Comparison of ENCODE assay signal across 20 cellular contexts in the genomic region with DNA sequence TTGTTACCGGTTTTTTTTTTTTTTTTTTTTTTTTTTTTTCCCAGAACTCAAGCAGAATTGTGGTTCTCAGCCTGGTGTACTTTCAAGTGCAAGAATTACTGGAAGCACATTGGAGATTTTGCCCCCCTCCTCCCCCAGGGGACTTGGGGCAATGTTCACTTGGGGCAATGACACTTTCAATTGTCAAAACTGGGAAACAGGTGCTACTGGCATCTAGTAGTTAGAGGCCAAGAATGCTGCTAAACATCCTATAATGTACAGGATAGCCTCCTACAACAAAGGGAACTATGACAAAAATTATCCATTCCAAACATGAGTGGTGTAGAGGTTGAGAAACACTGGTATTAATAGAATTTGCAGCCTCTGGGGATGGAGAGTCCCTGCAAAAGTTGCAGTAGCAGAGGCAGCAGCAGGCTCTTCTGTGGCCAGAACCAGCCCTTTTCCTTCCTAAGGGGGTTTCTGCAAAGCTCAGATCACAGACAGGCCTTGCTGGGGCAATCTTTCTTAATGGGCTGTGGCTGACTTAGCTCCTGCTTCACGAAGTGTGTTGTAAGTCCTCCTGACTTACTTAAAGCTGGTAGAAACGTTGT.
DNase-seq lines count a peak whose midpoint lies in the region; ATAC-seq, FAIRE-seq and TF ChIP-seq lines count a peak whose summit lies in the region.
"Had no signal": no experiment of that assay in that cellular context is flagged by ENCODE, and none has a peak within 500 bp of the region (broad histone marks: within the 10 kb centered on the region; RNA-seq: fewer than 3 reads in every experiment).

No MANE protein-coding gene starts in this region.

- no peak overlapping the region for H2AK5ac ChIP-seq in mesenchymal stem cell (ENCODE audit: low read length, severe bottlenecking)

- no peak for DNase-seq in K562 (ENCODE audit: extremely low read depth in 1 of 4, low spot score in 3 of 4)
- no peak for DNase-seq in mesenchymal stem cell
- no peak for DNase-seq in smooth muscle cell (lab: John Stamatoyannopoulos, UW; ENCODE audit: unreplicated experiment)
- DNase-seq in Ammon's horn (ENCODE audit: low spot score), result no peak
- DNase-seq in urothelium cell line (ENCODE audit: low spot score), result no peak
- DNase-seq in NCI-H2029 (lab: John Stamatoyannopoulos, UW), result no peak
- DNase-seq: C1 segment of cervical spinal cord, KBM-7, NCI-H1417, NCI-H2029 treated with DMSO at 0.1 percent for 48 hours, NCI-H524 treated with DMSO at 0.1 percent for 48 hours, Right ventricle myocardium superior had no signal

- no peaks in the 10 kb centered on the region for H3K9me2 ChIP-seq in Loucy (replicated peaks; ENCODE audit: low read depth, low read length)

- H3K36me3 ChIP-seq in BLaER1 treated with 17β-estradiol and CSF1 and Interleukin-3, amounts not matched to agents 10 nM and 100 nM, result no peaks in the 10 kb centered on the region
- H3K36me3 ChIP-seq in Loucy (ENCODE audit: insufficient read depth, low read length), result no peaks in the 10 kb centered on the region
- no peaks in the 10 kb centered on the region for H3K36me3 ChIP-seq in K562 (ENCODE audit: control insufficient read depth, insufficient read depth, low read length)
- no peaks in the 10 kb centered on the region for H3K36me3 ChIP-seq in mesenchymal stem cell (ENCODE audit: control insufficient read depth in 1 of 2, insufficient read depth in 2 of 2, low read depth in 1 of 2, low read length in 2 of 2)
- H3K36me3 ChIP-seq in smooth muscle cell (ENCODE audit: low read depth), result no peaks in the 10 kb centered on the region
- H3K36me3 ChIP-seq: MG63 had no signal

- H3K14ac ChIP-seq in mesenchymal stem cell (ENCODE audit: low read length in 2 of 2), result no peak overlapping the region

- H3K4me2 ChIP-seq in BLaER1 treated with 17β-estradiol and CSF1 and Interleukin-3, amounts not matched to agents 10 nM and 100 nM, result peak overlapping the region in 9 of 11 experiments; percentile 26 to 89 (median 81); a peak in 18 of 22 replicates
- H3K4me2 ChIP-seq in Loucy (ENCODE audit: low read depth, low read length, poor library complexity, severe bottlenecking) (peak overlapping the region; percentile 51), K562 (ENCODE audit: insufficient read depth, low read length) (no peak overlapping the region), mesenchymal stem cell (ENCODE audit: low read length, poor library complexity, severe bottlenecking) (no peak overlapping the region), smooth muscle cell (no peak overlapping the region)
- H3K4me2 ChIP-seq: PC-9 had no signal

- no peak for TF ChIP-seq POLR2A in K562 (conservative IDR thresholded peaks at IDR 0.05)

- peak overlapping the region in 5 of 11 experiments; percentile 12 to 69 (median 51); a peak in 9 of 22 replicates for H3K9ac ChIP-seq in BLaER1 treated with 17β-estradiol and CSF1 and Interleukin-3, amounts not matched to agents 10 nM and 100 nM
- H3K9ac ChIP-seq in Loucy (ENCODE audit: low read depth, low read length, poor library complexity, severe bottlenecking), result peak overlapping the region; percentile 37
- H3K9ac ChIP-seq in K562 (ENCODE audit: insufficient read depth in 1 of 2, low read depth in 2 of 2, low read length in 2 of 2), result no peak overlapping the region
- no peak overlapping the region for H3K9ac ChIP-seq in mesenchymal stem cell (ENCODE audit: low read length)
- no peak overlapping the region for H3K9ac ChIP-seq in smooth muscle cell (ENCODE audit: low read depth)

- no peak overlapping the region for H2BK15ac ChIP-seq in mesenchymal stem cell (ENCODE audit: low read depth, poor library complexity, severe bottlenecking)

- no peaks in the 10 kb centered on the region for H3K27me3 ChIP-seq in BLaER1 treated with 17β-estradiol and CSF1 and Interleukin-3, amounts not matched to agents 10 nM and 100 nM
- H3K27me3 ChIP-seq in Loucy (ENCODE audit: insufficient read depth, low read length, poor library complexity, severe bottlenecking), result no peaks in the 10 kb centered on the region
- no peaks in the 10 kb centered on the region for H3K27me3 ChIP-seq in K562 (ENCODE audit: control insufficient read depth in 2 of 2, insufficient read depth in 2 of 2, low read length in 2 of 2)
- peaks cover 0 to 6% of the 10 kb centered on the region in 2 experiments for H3K27me3 ChIP-seq in mesenchymal stem cell (ENCODE audit: control insufficient read depth in 1 of 2, insufficient read depth in 1 of 2, low read length in 2 of 2)
- no peaks in the 10 kb centered on the region for H3K27me3 ChIP-seq in smooth muscle cell (ENCODE audit: low read depth)
- H3K27me3 ChIP-seq: MG63 had no signal

- FAIRE-seq in K562 (lab: Jason Lieb, UNC) (no peak), urothelium cell line (lab: Jason Lieb, UNC) (no peak)
- FAIRE-seq: GM12892 had no signal

- H3K9me1 ChIP-seq in K562 (ENCODE audit: control insufficient read depth, insufficient read depth, low read length), result no peaks in the 10 kb centered on the region

- no peak overlapping the region for H3K23ac ChIP-seq in mesenchymal stem cell (ENCODE audit: low read length in 2 of 2)

- no TSS peak for BruUV-seq in K562 (replicated peaks; lab: Mats Ljungman, UMichigan)

- peaks cover 14 to 24% (median 21%) of the 10 kb centered on the region in 11 experiments for H3K9me3 ChIP-seq in BLaER1 treated with 17β-estradiol and CSF1 and Interleukin-3, amounts not matched to agents 10 nM and 100 nM (replicated peaks in 1 of 11)
- H3K9me3 ChIP-seq in Loucy (ENCODE audit: insufficient read depth, low read depth, low read length) (no peaks in the 10 kb centered on the region), K562 (replicated peaks; ENCODE audit: control insufficient read depth, insufficient read depth, low read depth, low read length) (no peaks in the 10 kb centered on the region; the same call in 1 of the 2 replicates), mesenchymal stem cell (ENCODE audit: control insufficient read depth, low read length) (no peaks in the 10 kb centered on the region), smooth muscle cell (replicated peaks; ENCODE audit: low read depth) (no peaks in the 10 kb centered on the region)

- no peak overlapping the region for H2BK5ac ChIP-seq in mesenchymal stem cell (ENCODE audit: low read depth, low read length, poor library complexity, severe bottlenecking)

- peak overlapping the region; percentile 81 for H2AFZ ChIP-seq in Loucy (ENCODE audit: low read length)
- H2AFZ ChIP-seq in K562 (ENCODE audit: low read depth, low read length), result peak overlapping the region; percentile 57; the same call in 1 of the 2 replicates
- H2AFZ ChIP-seq in mesenchymal stem cell (ENCODE audit: low read depth, low read length), result no peak overlapping the region
- H2AFZ ChIP-seq in smooth muscle cell (ENCODE audit: low read depth), result no peak overlapping the region
- H2AFZ ChIP-seq: PC-9 had no signal

- intact Hi-C loops in K562 (cut with micrococcal nuclease), result loop anchor here (5.0 kb wide), 1 partner anchor 128 kb away; no protein-coding TSS in a partner anchor

- H3K4ac ChIP-seq in mesenchymal stem cell (ENCODE audit: low read depth in 1 of 2, low read length in 2 of 2), result no peak overlapping the region

- H3K79me1 ChIP-seq in mesenchymal stem cell (replicated peaks; ENCODE audit: low read length, poor library complexity, severe bottlenecking), result no peaks in the 10 kb centered on the region

- TF ChIP-seq CTCF in Loucy (conservative IDR thresholded peaks at IDR 0.05; ENCODE audit: low read length) (no peak), K562 (IDR thresholded peaks at IDR 0.05 in 2 of 3, conservative IDR thresholded peaks at IDR 0.05 in 1 of 3; ENCODE audit: insufficient read depth in 2 of 3, low read depth in 1 of 3, low read length in 3 of 3) (no peak), smooth muscle cell (IDR thresholded peaks at IDR 0.05; ENCODE audit: borderline replicate concordance, insufficient read depth, poor library complexity, severe bottlenecking) (no peak)

- no peak for ATAC-seq in K562
- ATAC-seq: HCT116, SK-N-SH treated with all-trans-retinoic acid at 6 μM for 48 hours had no signal

- 5% methylated on average over 3 of the region's 3 CpGs for WGBS in K562 (ENCODE audit: insufficient coverage, low coverage, missing lambda C conversion rate)
- 9% methylated on average over 2 of the region's 3 CpGs for WGBS in mesenchymal stem cell
- WGBS in smooth muscle cell (ENCODE audit: low lambda C conversion rate), result 54% methylated on average over 3 of the region's 3 CpGs

- H3K4me1 ChIP-seq in BLaER1 treated with 17β-estradiol and CSF1 and Interleukin-3, amounts not matched to agents 10 nM and 100 nM, result peaks cover 8 to 45% (median 36%) of the 10 kb centered on the region in 10 experiments; a peak in 19 of 20 replicates
- H3K4me1 ChIP-seq in Loucy (ENCODE audit: insufficient read depth, low read length, poor library complexity, severe bottlenecking) (peaks cover 48% of the 10 kb centered on the region), K562 (replicated peaks in 1 of 2; ENCODE audit: control insufficient read depth in 2 of 2, insufficient read depth in 2 of 2, low read length in 2 of 2) (peaks cover 0 to 15% of the 10 kb centered on the region in 2 experiments; a peak in 3 of 5 replicates), mesenchymal stem cell (ENCODE audit: control insufficient read depth, insufficient read depth, low read depth, low read length) (no peaks in the 10 kb centered on the region), smooth muscle cell (ENCODE audit: low read depth) (no peaks in the 10 kb centered on the region)

- peak overlapping the region in 6 of 11 experiments; percentile 57 to 83 (median 72); a peak in 13 of 22 replicates for H3K27ac ChIP-seq in BLaER1 treated with 17β-estradiol and CSF1 and Interleukin-3, amounts not matched to agents 10 nM and 100 nM
- H3K27ac ChIP-seq in K562 (ENCODE audit: extremely low read depth, low read depth, low read length) (no peak overlapping the region), mesenchymal stem cell (ENCODE audit: low read length, poor library complexity, severe bottlenecking) (peak overlapping the region; percentile 39), smooth muscle cell (ENCODE audit: low read depth) (no peak overlapping the region)
- H3K27ac ChIP-seq: HL-60, PC-9 had no signal

- no peak overlapping the region for H2BK12ac ChIP-seq in mesenchymal stem cell (ENCODE audit: low read length in 2 of 2)

- no peak overlapping the region for H2BK120ac ChIP-seq in mesenchymal stem cell (ENCODE audit: low read depth, low read length)

- TF ChIP-seq EP300 in K562 (IDR thresholded peaks at IDR 0.05; ENCODE audit: low read length), result no peak

- POLR2A ChIA-PET in K562 (lab: Yijun Ruan, JAX), result no interaction called here

- H3K79me2 ChIP-seq in Loucy (ENCODE audit: insufficient read depth, low read length) (no peaks in the 10 kb centered on the region), K562 (ENCODE audit: control insufficient read depth, insufficient read depth, low read length) (no peaks in the 10 kb centered on the region), smooth muscle cell (ENCODE audit: low read depth) (no peaks in the 10 kb centered on the region)

- no peaks in the 10 kb centered on the region for H4K20me1 ChIP-seq in BLaER1 treated with 17β-estradiol and CSF1 and Interleukin-3, amounts not matched to agents 10 nM and 100 nM
- no peaks in the 10 kb centered on the region for H4K20me1 ChIP-seq in Loucy (ENCODE audit: insufficient read depth, low read length, poor library complexity, severe bottlenecking)
- H4K20me1 ChIP-seq in K562 (replicated peaks; ENCODE audit: control insufficient read depth, insufficient read depth, low read length), result no peaks in the 10 kb centered on the region
- no peaks in the 10 kb centered on the region for H4K20me1 ChIP-seq in smooth muscle cell (ENCODE audit: low read depth)

- in situ Hi-C loops in K562 (cut with MboI), result no loop called here

- H4K8ac ChIP-seq in mesenchymal stem cell (ENCODE audit: low read length), result no peak overlapping the region

- no peak overlapping the region for H3K18ac ChIP-seq in mesenchymal stem cell (ENCODE audit: low read depth in 1 of 2, low read length in 2 of 2)

- TF ChIP-seq RAD21 in K562 (CRISPR knock-in tag; conservative IDR thresholded peaks at IDR 0.05 in 1 of 2, IDR thresholded peaks at IDR 0.05 in 1 of 2), result no peak

- H3F3A ChIP-seq in Loucy (ENCODE audit: low read depth), result no peaks in the 10 kb centered on the region
- H3F3A ChIP-seq in smooth muscle cell (ENCODE audit: low read depth), result no peaks in the 10 kb centered on the region

- H4K91ac ChIP-seq in mesenchymal stem cell (ENCODE audit: low read length), result no peak overlapping the region

- H3K4me3 ChIP-seq in BLaER1 treated with 17β-estradiol and CSF1 and Interleukin-3, amounts not matched to agents 10 nM and 100 nM, result no peak overlapping the region
- H3K4me3 ChIP-seq in Loucy (ENCODE audit: low read length, poor library complexity, severe bottlenecking), result no peak overlapping the region
- no peak overlapping the region for H3K4me3 ChIP-seq in K562
- no peak overlapping the region for H3K4me3 ChIP-seq in mesenchymal stem cell (ENCODE audit: insufficient read depth in 1 of 2, low read depth in 1 of 2, low read length in 2 of 2)
- H3K4me3 ChIP-seq in smooth muscle cell, result no peak overlapping the region
- H3K4me3 ChIP-seq: MG63, PC-9 had no signal

- CTCF ChIA-PET in K562 (lab: Yijun Ruan, JAX; ENCODE audit: low intra/inter-chr PET ratio), result no interaction called here

Comparison
In these comparisons a context has a peak if more than half of its experiments do, and no peak if none do; other contexts are left out.
1. H3K27ac ChIP-seq: peak in BLaER1 treated with 17β-estradiol and CSF1 and Interleukin-3, amounts not matched to agents 10 nM and 100 nM (6 of 11) and mesenchymal stem cell (single experiment); none in K562 (single experiment) and smooth muscle cell (single experiment).
2. H3K4me2 ChIP-seq: peak in BLaER1 treated with 17β-estradiol and CSF1 and Interleukin-3, amounts not matched to agents 10 nM and 100 nM (9 of 11) and Loucy (single experiment); none in K562 (single experiment), mesenchymal stem cell (single experiment) and smooth muscle cell (single experiment).
3. H2AFZ ChIP-seq: peak in Loucy (single experiment) and K562 (single experiment); none in mesenchymal stem cell (single experiment) and smooth muscle cell (single experiment).